In genomic region chr14:66284346-66284745, GRCh38 we compare ENCODE assay signal across 19 cellular contexts.
DNase-seq lines count a peak whose midpoint lies in the region; ATAC-seq, FAIRE-seq and TF ChIP-seq lines count a peak whose summit lies in the region.
"Had no signal": no experiment of that assay in that cellular context is flagged by ENCODE, and none has a peak within 500 bp of the region (broad histone marks: within the 10 kb centered on the region; RNA-seq: fewer than 3 reads in every experiment).

No MANE protein-coding gene starts in this region.

- H3K9me3 ChIP-seq in HepG2 (ENCODE audit: low read length) (no peaks in the 10 kb centered on the region), right lobe of liver (no peaks in the 10 kb centered on the region)
- H3K9me3 ChIP-seq: right atrium auricular region, testis had no signal

- no peak overlapping the region for H3K4me3 ChIP-seq in HepG2 (replicated peaks in 1 of 3; ENCODE audit: insufficient read depth in 1 of 3, low read depth in 2 of 3, low read length in 3 of 3)
- H3K4me3 ChIP-seq in right lobe of liver = no peak overlapping the region
- H3K4me3 ChIP-seq: K562, right atrium auricular region, testis had no signal

- H3K9ac ChIP-seq in HepG2 (ENCODE audit: insufficient read depth, low read depth, low read length) = no peak overlapping the region

- FAIRE-seq in HepG2 (lab: Jason Lieb, UNC) = no peak
- FAIRE-seq: K562 had no signal

- ATAC-seq in HepG2 (no peak; the same call in 2 of the 3 replicates), right lobe of liver (no peak), HG03196 (IDR thresholded peaks at IDR 0.05; ENCODE audit: unreplicated experiment) (no peak), HG02588 (IDR thresholded peaks at IDR 0.05; ENCODE audit: unreplicated experiment) (no peak)
- ATAC-seq: effector memory CD8-positive, alpha-beta T cell; K562 had no signal

- no peaks in the 10 kb centered on the region for H3K79me2 ChIP-seq in HepG2 (ENCODE audit: insufficient read depth, low read length)

- in situ Hi-C loops in HepG2 (cut with HindIII; ENCODE audit: extremely low pct_ligation_motif_present, low pct_unique_long_range_greater_than_20kb) = no loop called here

- H3K4me1 ChIP-seq in HepG2 (ENCODE audit: insufficient read depth, low read length) (no peaks in the 10 kb centered on the region), right lobe of liver (no peaks in the 10 kb centered on the region)
- H3K4me1 ChIP-seq: right atrium auricular region, testis had no signal

- TF ChIP-seq EP300 in HepG2 (IDR thresholded peaks at IDR 0.05; ENCODE audit: low read depth in 2 of 2, low read length in 2 of 2) (no peak), HepG2 (CRISPR knock-in tag; IDR thresholded peaks at IDR 0.05; ENCODE audit: borderline replicate concordance) (no peak)

- 0% methylated on average over 1 of the region's 1 CpG for WGBS in HepG2 (ENCODE audit: low lambda C conversion rate)
- 14% methylated on average over 1 of the region's 1 CpG for WGBS in right lobe of liver (ENCODE audit: insufficient coverage, low coverage, low lambda C conversion rate, missing lambda C conversion rate)

- BruUV-seq in HepG2 (replicated peaks; lab: Mats Ljungman, UMichigan) = no TSS peak

- no peaks in the 10 kb centered on the region for H3K36me3 ChIP-seq in HepG2 (replicated peaks in 1 of 2; ENCODE audit: control insufficient read depth in 1 of 2, insufficient read depth in 2 of 2, low read length in 2 of 2)
- no peaks in the 10 kb centered on the region for H3K36me3 ChIP-seq in right lobe of liver
- H3K36me3 ChIP-seq: right atrium auricular region had no signal

- H3K27ac ChIP-seq in HepG2 (ENCODE audit: extremely low read length, insufficient read depth, low read length) = no peak overlapping the region
- no peak overlapping the region for H3K27ac ChIP-seq in right lobe of liver
- H3K27ac ChIP-seq: right atrium auricular region, testis had no signal

- CTCF ChIA-PET in HepG2 (lab: Yijun Ruan, JAX; ENCODE audit: low intra/inter-chr PET ratio, low total read pairs) = no interaction called here

- TF ChIP-seq POLR2A in HepG2 (IDR thresholded peaks at IDR 0.05; ENCODE audit: insufficient read depth in 1 of 2, low read depth in 2 of 2, low read length in 2 of 2) = no peak
- TF ChIP-seq POLR2A in right lobe of liver (IDR thresholded peaks at IDR 0.05) = no peak

- TF ChIP-seq CTCF in HepG2 (CRISPR knock-in tag; IDR thresholded peaks at IDR 0.05) = no peak
- no peak for TF ChIP-seq CTCF in right lobe of liver (IDR thresholded peaks at IDR 0.05)

- intact Hi-C loops in HepG2 (cut with micrococcal nuclease; ENCODE audit: unreplicated experiment) (no loop called here), right lobe of liver (cut with DNase I) (no loop called here)

- H4K20me1 ChIP-seq in HepG2 (ENCODE audit: insufficient read depth, low read length) = no peaks in the 10 kb centered on the region

- no peak for TF ChIP-seq RAD21 in HepG2 (CRISPR knock-in tag; IDR thresholded peaks at IDR 0.05)

- H3K27me3 ChIP-seq in HepG2 (ENCODE audit: control insufficient read depth in 1 of 2, insufficient read depth in 2 of 2, low read length in 2 of 2) (no peaks in the 10 kb centered on the region), right lobe of liver (no peaks in the 10 kb centered on the region)
- H3K27me3 ChIP-seq: right atrium auricular region, testis had no signal

- H3K4me2 ChIP-seq in HepG2 (ENCODE audit: low read depth, low read length) = no peak overlapping the region

- H2AFZ ChIP-seq in HepG2 (ENCODE audit: low read length) = no peak overlapping the region

- POLR2A ChIA-PET in HepG2 (lab: Yijun Ruan, JAX) = no interaction called here

- DNase-seq in HepG2 (ENCODE audit: low spot score) = peak; percentile 4
- no peak for DNase-seq in right lobe of liver
- peak; percentile 19 for DNase-seq in amniotic epithelial cell (ENCODE audit: low read depth)
- peak; percentile 29 for DNase-seq in glomerular visceral epithelial cell (ENCODE audit: extremely low spot score)
- DNase-seq in SK-N-DZ (ENCODE audit: low spot score) = no peak
- no peak for DNase-seq in activated CD4-positive, CD25-positive, alpha-beta regulatory T cell (lab: John Stamatoyannopoulos, UW)
- DNase-seq: caudate nucleus; effector memory CD8-positive, alpha-beta T cell; GF-D8; NCI-H1092 treated with DMSO at 0.1 percent for 48 hours; NCI-H2171; NCI-H774; stimulated activated CD4-positive, alpha-beta T cell treated with anti-CD3 and anti-CD28 coated beads, Interleukin-2, amount 100 ng/mL, for 48 hours; stimulated activated CD8-positive, alpha-beta memory T cell treated with anti-CD3 and anti-CD28 coated beads, Interleukin-4, amount 100 ng/mL, for 48 hours; testis had no signal

TF ChIP-seq in HepG2, 621 proteins besides CTCF, POLR2A, EP300 and RAD21:
- TF ChIP-seq NR0B2 (CRISPR knock-in tag; IDR thresholded peaks at IDR 0.05) (no peak), ZNF770 (CRISPR knock-in tag; IDR thresholded peaks at IDR 0.05) (no peak), PPARG (CRISPR knock-in tag; conservative IDR thresholded peaks at IDR 0.05) (no peak), ZNF501 (CRISPR knock-in tag; IDR thresholded peaks at IDR 0.05) (no peak), EEA1 (CRISPR knock-in tag; IDR thresholded peaks at IDR 0.05; ENCODE audit: borderline replicate concordance) (no peak), HDAC1 (CRISPR knock-in tag; IDR thresholded peaks at IDR 0.05) (no peak), HBP1 (CRISPR knock-in tag; IDR thresholded peaks at IDR 0.05; ENCODE audit: low read depth) (no peak), ZNF281 (CRISPR knock-in tag; IDR thresholded peaks at IDR 0.05; ENCODE audit: borderline replicate concordance) (no peak), ZNF704 (CRISPR knock-in tag; IDR thresholded peaks at IDR 0.05; ENCODE audit: borderline replicate concordance) (no peak), ZNF121 (CRISPR knock-in tag; IDR thresholded peaks at IDR 0.05) (no peak), ZNF282 (IDR thresholded peaks at IDR 0.05; ENCODE audit: partially characterized antibody) (no peak)

Comparison
In these comparisons a context has a peak if more than half of its experiments do, and no peak if none do; other contexts are left out.
1. DNase-seq: peak in HepG2 (single experiment), amniotic epithelial cell (single experiment) and glomerular visceral epithelial cell (single experiment); none in right lobe of liver (0 of 3), SK-N-DZ (single experiment) and activated CD4-positive, CD25-positive, alpha-beta regulatory T cell (0 of 4).